ENCODE assay signal across 19 cellular contexts in the genomic region with DNA sequence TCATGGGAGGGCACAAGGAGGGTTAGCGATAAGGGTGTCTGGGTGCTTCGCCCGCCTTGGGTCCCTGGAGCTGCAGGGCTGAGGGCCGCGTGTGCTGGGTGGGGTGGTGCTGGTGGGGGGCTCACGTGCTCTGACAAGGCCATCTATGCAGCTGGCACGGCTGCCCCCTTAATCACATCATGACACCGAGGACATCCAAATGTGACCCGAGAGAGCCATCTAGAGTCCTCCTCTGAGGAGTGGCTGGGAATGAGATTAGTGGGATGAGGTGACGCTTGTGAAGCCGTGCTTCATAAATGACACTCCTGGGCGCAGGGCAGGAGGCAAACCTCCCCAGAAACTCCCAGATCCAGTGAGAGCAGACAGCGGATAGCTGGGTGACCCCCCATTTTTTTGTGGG. TPM values are rescaled to one million over a fixed set of nuclear protein-coding genes. Genes with fewer than 3 reads are reported as not detected.
"Had no signal": no experiment of that assay in that cellular context is flagged by ENCODE, and none has a peak within 500 bp of the region (broad histone marks: within the 10 kb centered on the region; RNA-seq: fewer than 3 reads in every experiment).

No MANE protein-coding gene starts in this region.

- H3K27ac ChIP-seq: body of pancreas, foreskin keratinocyte, lower lobe of right lung, tibial nerve had no signal

- H3K27me3 ChIP-seq: body of pancreas, foreskin keratinocyte, tibial nerve had no signal

- H3K27me3 Mint-ChIP-seq: activated CD4-positive, alpha-beta memory T cell treated with anti-CD3 and anti-CD28 coated beads for 36 hours; activated naive CD4-positive, alpha-beta T cell treated with anti-CD3 and anti-CD28 coated beads, Interleukin-2, amount 50 U/mL, for 24 hours; activated T-cell treated with anti-CD3 and anti-CD28 coated beads, Interleukin-2, amount 50 U/mL, for 24 hours; stimulated activated memory B cell treated with anti-CD40 and anti-IgM and Interleukin-4, amounts not matched to agents 10 μg/mL and 1 μg/mL and 100 μg/mL, for 72 hours had no signal

- DNase-seq: activated CD4-positive, alpha-beta memory T cell treated with anti-CD3 and anti-CD28 coated beads for 36 hours; activated CD4-positive, alpha-beta T cell treated with anti-CD3 and anti-CD28 coated beads for 1 hour; activated effector memory CD4-positive, alpha-beta T cell treated with anti-CD3 and anti-CD28 coated beads, Interleukin-2, amount 50 U/mL, for 16 hours; activated T-cell treated with anti-CD3 and anti-CD28 coated beads, Interleukin-2, amount 50 U/mL, for 24 hours; amniotic stem cell; central memory CD4-positive, alpha-beta T cell; cortex of kidney; effector CD8-positive, alpha-beta T cell; foreskin keratinocyte; left cardiac atrium; lower lobe of right lung; retina; SW 1271 had no signal

- H3K27ac Mint-ChIP-seq: activated CD4-positive, alpha-beta memory T cell treated with anti-CD3 and anti-CD28 coated beads for 36 hours; activated naive CD4-positive, alpha-beta T cell treated with anti-CD3 and anti-CD28 coated beads, Interleukin-2, amount 50 U/mL, for 24 hours; activated T-cell treated with anti-CD3 and anti-CD28 coated beads, Interleukin-2, amount 50 U/mL, for 24 hours; stimulated activated memory B cell treated with anti-CD40 and anti-IgM and Interleukin-4, amounts not matched to agents 10 μg/mL and 1 μg/mL and 100 μg/mL, for 72 hours; T-helper 2 cell treated with Interferon-gamma antibody and Interleukin-4, amounts not matched to agents 5 μg/mL and 100 μg/mL, for 36 hours had no signal

- H3K4me3 ChIP-seq: body of pancreas, lower lobe of right lung, tibial nerve had no signal

- H3K9me3 ChIP-seq: body of pancreas, lower lobe of right lung, tibial nerve had no signal

- ATAC-seq: body of pancreas; foreskin keratinocyte; lower lobe of right lung; stimulated activated memory B cell treated with anti-CD40 and anti-IgM and Interleukin-4, amounts not matched to agents 10 μg/mL and 1 μg/mL and 100 μg/mL, for 72 hours had no signal

- H3K9me3 Mint-ChIP-seq: activated CD4-positive, alpha-beta memory T cell treated with anti-CD3 and anti-CD28 coated beads for 36 hours; activated naive CD4-positive, alpha-beta T cell treated with anti-CD3 and anti-CD28 coated beads, Interleukin-2, amount 50 U/mL, for 24 hours; activated T-cell treated with anti-CD3 and anti-CD28 coated beads, Interleukin-2, amount 50 U/mL, for 24 hours; stimulated activated memory B cell treated with anti-CD40 and anti-IgM and Interleukin-4, amounts not matched to agents 10 μg/mL and 1 μg/mL and 100 μg/mL, for 72 hours; T-helper 2 cell treated with Interferon-gamma antibody and Interleukin-4, amounts not matched to agents 5 μg/mL and 100 μg/mL, for 36 hours had no signal

- H3K4me3 Mint-ChIP-seq: activated CD4-positive, alpha-beta memory T cell treated with anti-CD3 and anti-CD28 coated beads for 36 hours; activated naive CD4-positive, alpha-beta T cell treated with anti-CD3 and anti-CD28 coated beads, Interleukin-2, amount 50 U/mL, for 24 hours; activated T-cell treated with anti-CD3 and anti-CD28 coated beads, Interleukin-2, amount 50 U/mL, for 24 hours; stimulated activated memory B cell treated with anti-CD40 and anti-IgM and Interleukin-4, amounts not matched to agents 10 μg/mL and 1 μg/mL and 100 μg/mL, for 72 hours; T-helper 2 cell treated with Interferon-gamma antibody and Interleukin-4, amounts not matched to agents 5 μg/mL and 100 μg/mL, for 36 hours had no signal

RNA-seq across cellular contexts. Expression of a gene that starts 26.4 kb away (rescaled TPM):
- total RNA-seq: foreskin keratinocyte, SK-MEL-5 had no signal
- polyA plus RNA-seq: foreskin keratinocyte had no signal

RNA-seq across cellular contexts. Expression of a gene that starts 29.3 kb away (rescaled TPM):
- total RNA-seq: activated CD4-positive, alpha-beta memory T cell treated with anti-CD3 and anti-CD28 coated beads for 36 hours; body of pancreas; foreskin keratinocyte; left cardiac atrium; lower lobe of right lung; SK-MEL-5; tibial nerve had no signal
- polyA plus RNA-seq: foreskin keratinocyte had no signal

RNA-seq across cellular contexts. Expression of a gene that starts 32.2 kb away (rescaled TPM):
- total RNA-seq: activated CD4-positive, alpha-beta memory T cell treated with anti-CD3 and anti-CD28 coated beads for 36 hours; foreskin keratinocyte; left cardiac atrium; lower lobe of right lung; SK-MEL-5; tibial nerve had no signal
